ENCODE assay signal across 9 cellular contexts in genomic region chr11:68750988-68751325, GRCh38. TPM values are rescaled to one million over a fixed set of nuclear protein-coding genes. Genes with fewer than 3 reads are reported as not detected.
DNase-seq lines count a peak whose midpoint lies in the region; ATAC-seq and TF ChIP-seq lines count a peak whose summit lies in the region.
"Had no signal": no experiment of that assay in that cellular context is flagged by ENCODE, and none has a peak within 500 bp of the region (broad histone marks: within the 10 kb centered on the region; RNA-seq: fewer than 3 reads in every experiment).

No MANE protein-coding gene starts in this region.

- peak; percentile 8 for ATAC-seq in gastroesophageal sphincter

- in situ Hi-C loops in GM13977 (cut with MboI; ENCODE audit: low pct_unique_long_range_greater_than_20kb, low sequenced_read_pairs, unreplicated experiment), result no loop called here

- no peaks in the 10 kb centered on the region for H3F3A ChIP-seq in DOHH2 (ENCODE audit: control insufficient read depth, insufficient read depth)

- TF ChIP-seq CTCF in DOHH2 (IDR thresholded peaks at IDR 0.05; ENCODE audit: low read depth, low read length, poor library complexity, severe bottlenecking), result no peak
- TF ChIP-seq CTCF in Peyer's patch (IDR thresholded peaks at IDR 0.05), result no peak
- TF ChIP-seq CTCF in gastroesophageal sphincter (IDR thresholded peaks at IDR 0.05), result no peak
- no peak for TF ChIP-seq CTCF in retinal pigment epithelial cell (conservative IDR thresholded peaks at IDR 0.05; ENCODE audit: low read depth, low read length)
- TF ChIP-seq CTCF in GM13977 (IDR thresholded peaks at IDR 0.05; ENCODE audit: extremely low read depth, insufficient read depth, missing control alignments), result no peak

- H4K20me1 ChIP-seq in DOHH2 (ENCODE audit: control insufficient read depth, insufficient read depth, low read depth, low read length), result no peaks in the 10 kb centered on the region

- DNase-seq in Peyer's patch (no peak), retinal pigment epithelial cell (ENCODE audit: low read depth) (no peak), GM13977 (ENCODE audit: low spot score) (no peak), AG08395 (ENCODE audit: low spot score) (no peak), epidermal melanocyte (ENCODE audit: insufficient read length, low spot score) (no peak)
- DNase-seq in stimulated activated naive CD4-positive, alpha-beta T cell (lab: John Stamatoyannopoulos, UW), result no peak

- H3K36me3 ChIP-seq in DOHH2 (ENCODE audit: control insufficient read depth, low read length) (no peaks in the 10 kb centered on the region), Peyer's patch (peaks cover 0 to 5% (median 0%) of the 10 kb centered on the region in 3 donors), gastroesophageal sphincter (peaks cover 0 to 20% of the 10 kb centered on the region in 2 donors)

- H3K4me3 ChIP-seq in DOHH2 (ENCODE audit: low read length) (peak overlapping the region; percentile 71), Peyer's patch (peak overlapping the region; percentile 39 to 79 (median 70)), gastroesophageal sphincter (peak overlapping the region; percentile 15 to 54), retinal pigment epithelial cell (ENCODE audit: low read length) (peak overlapping the region; percentile 29)

- no peak for TF ChIP-seq EP300 in gastroesophageal sphincter (IDR thresholded peaks at IDR 0.05)

- H3K9me3 ChIP-seq in DOHH2 (ENCODE audit: control insufficient read depth, insufficient read depth, low read length) (no peaks in the 10 kb centered on the region), Peyer's patch (no peaks in the 10 kb centered on the region), gastroesophageal sphincter (no peaks in the 10 kb centered on the region)

- peak overlapping the region; percentile 67 for H3K4me2 ChIP-seq in DOHH2 (ENCODE audit: low read length)

- H3K9me2 ChIP-seq in DOHH2 (replicated peaks; ENCODE audit: control insufficient read depth, low read length), result no peaks in the 10 kb centered on the region

- H3K4me1 ChIP-seq in DOHH2 (ENCODE audit: control insufficient read depth, low read length) (peaks cover 7% of the 10 kb centered on the region), Peyer's patch (peaks cover 0 to 11% (median 0%) of the 10 kb centered on the region in 4 donors), gastroesophageal sphincter (peaks cover 0 to 20% (median 13%) of the 10 kb centered on the region in 3 donors)

- no peaks in the 10 kb centered on the region for H3K27me3 ChIP-seq in DOHH2 (ENCODE audit: control insufficient read depth, low read length)
- H3K27me3 ChIP-seq in Peyer's patch, result no peaks in the 10 kb centered on the region
- no peaks in the 10 kb centered on the region for H3K27me3 ChIP-seq in gastroesophageal sphincter

- no CpG with 5 or more reads among the region's 24 CpGs for WGBS in gastroesophageal sphincter (ENCODE audit: low coverage in 1 of 2), 2 donors

- no peaks in the 10 kb centered on the region for H3K79me2 ChIP-seq in DOHH2 (ENCODE audit: control insufficient read depth, low read length)

- no peak overlapping the region for H3K27ac ChIP-seq in DOHH2 (ENCODE audit: low read depth, low read length)
- H3K27ac ChIP-seq in Peyer's patch, result peak overlapping the region; percentile 40 to 72 (median 59)
- peak overlapping the region in 2 of 4 donors; percentile 21 to 52 for H3K27ac ChIP-seq in gastroesophageal sphincter

- no peak for TF ChIP-seq POLR2A in Peyer's patch (IDR thresholded peaks at IDR 0.05)
- TF ChIP-seq POLR2A in gastroesophageal sphincter (IDR thresholded peaks at IDR 0.05), result no peak

RNA-seq across cellular contexts. Expression of gene TESMIN, which starts 0.4 kb away (rescaled TPM):
- total RNA-seq in Peyer's patch, result 10 to 100 TPM in 2 of 4 donors, 1 to 10 TPM in 2; 2.6 to 16.7 (median 8.2) TPM
- under 1 TPM in 3 of 4 donors, not detected in 1; 0.12 to 0.54 (median 0.27) TPM for total RNA-seq in gastroesophageal sphincter
- total RNA-seq: skeletal muscle tissue had no signal
